Comparison of ENCODE assay signal across 8 cellular contexts in genomic region chr1:26853156-26853555, GRCh38. TPM values are rescaled to one million over a fixed set of nuclear protein-coding genes. Genes with fewer than 3 reads are reported as not detected.
DNase-seq lines count a peak whose midpoint lies in the region; ATAC-seq, FAIRE-seq and TF ChIP-seq lines count a peak whose summit lies in the region.

No MANE protein-coding gene starts in this region.

- H3K27me3 ChIP-seq in lung (ENCODE audit: control insufficient read depth, insufficient read depth) = no peaks in the 10 kb centered on the region

- no peaks in the 10 kb centered on the region for H3K4me1 Mint-ChIP-seq in activated CD4-positive, alpha-beta T cell treated with anti-CD3 and anti-CD28 coated beads, Interleukin-2, amount 10 ng/mL, durations not matched to agents 7 days and 5 days

- POLR2A ChIA-PET in activated CD4-positive, alpha-beta T cell treated with anti-CD3 and anti-CD28 coated beads, Interleukin-2, amount 10 ng/mL, durations not matched to agents 7 days and 5 days (lab: Charles Lee) = no interaction called here

- H3K4me3 Mint-ChIP-seq in activated CD4-positive, alpha-beta T cell treated with anti-CD3 and anti-CD28 coated beads, Interleukin-2, amount 10 ng/mL, durations not matched to agents 7 days and 5 days = no peak overlapping the region

- H3K27ac Mint-ChIP-seq in activated CD4-positive, alpha-beta T cell treated with anti-CD3 and anti-CD28 coated beads, Interleukin-2, amount 10 ng/mL, durations not matched to agents 7 days and 5 days = no peak overlapping the region

- H3K36me3 Mint-ChIP-seq in activated CD4-positive, alpha-beta T cell treated with anti-CD3 and anti-CD28 coated beads, Interleukin-2, amount 10 ng/mL, durations not matched to agents 7 days and 5 days (ENCODE audit: low read depth) = peaks cover 45% of the 10 kb centered on the region

- H3K4me1 ChIP-seq in lung (ENCODE audit: control insufficient read depth in 2 of 2, insufficient read depth in 2 of 2, low read length in 2 of 2) = peaks cover 0 to 5% of the 10 kb centered on the region in 2 donors

- no peaks in the 10 kb centered on the region for H3K9me3 Mint-ChIP-seq in activated CD4-positive, alpha-beta T cell treated with anti-CD3 and anti-CD28 coated beads, Interleukin-2, amount 10 ng/mL, durations not matched to agents 7 days and 5 days

- H3K9me3 ChIP-seq in lung (ENCODE audit: control insufficient read depth in 2 of 2, insufficient read depth in 1 of 2, low read length in 1 of 2) = no peaks in the 10 kb centered on the region

- CTCF ChIA-PET in activated CD4-positive, alpha-beta T cell treated with anti-CD3 and anti-CD28 coated beads, Interleukin-2, amount 10 ng/mL, durations not matched to agents 7 days and 5 days (lab: Charles Lee) = no interaction called here

- TF ChIP-seq CTCF in AG09309 (IDR thresholded peaks at IDR 0.05; ENCODE audit: control insufficient read depth, insufficient read depth, low read depth, low read length, missing control alignments) (peak; percentile 93), lung (IDR thresholded peaks at IDR 0.05; ENCODE audit: control extremely low read depth, extremely low read depth) (peak; percentile 80)

- H3K27ac ChIP-seq in lung (ENCODE audit: low read depth in 1 of 2, low read length in 1 of 2) = no peak overlapping the region

- H3K27me3 Mint-ChIP-seq in activated CD4-positive, alpha-beta T cell treated with anti-CD3 and anti-CD28 coated beads, Interleukin-2, amount 10 ng/mL, durations not matched to agents 7 days and 5 days = no peaks in the 10 kb centered on the region

- H3K4me3 ChIP-seq in AG09309 (ENCODE audit: control insufficient read depth, low read depth, low read length) (no peak overlapping the region), lung (no peak overlapping the region)

- WGBS in lung, 2 donors = 24 to 26% methylated on average over 3 of the region's 3 CpGs

- peak; percentile 73 for ATAC-seq in lung (ENCODE audit: insufficient read depth, low FRiP score)
- ATAC-seq in HG02571 (IDR thresholded peaks at IDR 0.05; ENCODE audit: unreplicated experiment) = no peak

- DNase-seq in AG09309 (ENCODE audit: low read depth) (peak; percentile 51), GM19239 (ENCODE audit: insufficient read length, low spot score) (peak; percentile 69), NCI-H446 treated with DMSO at 0.1 percent for 48 hours (lab: John Stamatoyannopoulos, UW) (peak; percentile 13), dedifferentiated amniotic fluid mesenchymal stem cell (ENCODE audit: extremely low spot score) (peak; percentile 65), lung (ENCODE audit: low spot score) (peak; percentile 92)
- peak; percentile 84 for DNase-seq in activated CD4-positive, alpha-beta T cell treated with anti-CD3 and anti-CD28 coated beads, Interleukin-2, amount 10 ng/mL, durations not matched to agents 7 days and 5 days
- DNase-seq in stimulated activated CD8-positive, alpha-beta memory T cell treated with anti-CD3 and anti-CD28 coated beads, Interleukin-12 subunit alpha, Interleukin-12 subunit beta, amount 100 ng/mL, for 4 hours (ENCODE audit: low read depth) = peak; percentile 51

- H3K36me3 ChIP-seq in lung (ENCODE audit: control insufficient read depth in 2 of 2, insufficient read depth in 2 of 2, low read length in 2 of 2) = peaks cover 23 to 70% of the 10 kb centered on the region in 2 donors

- FAIRE-seq in GM19239 (lab: Jason Lieb, UNC) = peak; percentile 89

RNA-seq across cellular contexts. Expression of gene SFN, which starts 9.8 kb away (rescaled TPM):
- 1 to 10 TPM; 2.4 to 3.0 TPM for total RNA-seq in activated CD4-positive, alpha-beta T cell treated with anti-CD3 and anti-CD28 coated beads, Interleukin-2, amount 10 ng/mL, durations not matched to agents 7 days and 5 days
- total RNA-seq in lung = 100 to 1,000 TPM in 1 of 2 donors, 1 to 10 TPM in 1; 1.4 to 118 TPM
- 100 to 1,000 TPM in 1 of 2 donors, 10 to 100 TPM in 1; 99.4 to 178 TPM for polyA plus RNA-seq in lung

RNA-seq across cellular contexts. Expression of gene ZDHHC18, which starts 26.7 kb away (rescaled TPM):
- total RNA-seq in activated CD4-positive, alpha-beta T cell treated with anti-CD3 and anti-CD28 coated beads, Interleukin-2, amount 10 ng/mL, durations not matched to agents 7 days and 5 days = 10 to 100 TPM; 45.1 to 55.0 TPM
- total RNA-seq in lung = 10 to 100 TPM; 11.6 to 23.6 TPM
- 10 to 100 TPM; 13.0 to 39.1 TPM for polyA plus RNA-seq in lung

RNA-seq across cellular contexts. Expression of gene GPN2, which starts 36.9 kb away (rescaled TPM):
- 10 to 100 TPM; 25.9 to 26.9 TPM for total RNA-seq in activated CD4-positive, alpha-beta T cell treated with anti-CD3 and anti-CD28 coated beads, Interleukin-2, amount 10 ng/mL, durations not matched to agents 7 days and 5 days
- total RNA-seq in lung = 10 to 100 TPM; 13.7 to 25.6 TPM
- polyA plus RNA-seq in lung = 10 to 100 TPM; 15.3 to 17.6 TPM

RNA-seq across cellular contexts. Expression of gene GPATCH3, which starts 47.1 kb away (rescaled TPM):
- total RNA-seq in activated CD4-positive, alpha-beta T cell treated with anti-CD3 and anti-CD28 coated beads, Interleukin-2, amount 10 ng/mL, durations not matched to agents 7 days and 5 days = 10 to 100 TPM; 14.0 to 14.8 TPM
- total RNA-seq in lung = 10 to 100 TPM; 10.4 to 16.7 TPM
- 10 to 100 TPM; 11.5 to 17.5 TPM for polyA plus RNA-seq in lung

Comparison
In these comparisons a context has a peak if more than half of its experiments do, and no peak if none do; other contexts are left out.
1. DNase-seq: peak in every context shown above with its lines; median percentile 92 in lung; 84 in activated CD4-positive, alpha-beta T cell treated with anti-CD3 and anti-CD28 coated beads, Interleukin-2, amount 10 ng/mL, durations not matched to agents 7 days and 5 days; 69 in GM19239; 65 in dedifferentiated amniotic fluid mesenchymal stem cell; 51 in AG09309; 51 in stimulated activated CD8-positive, alpha-beta memory T cell treated with anti-CD3 and anti-CD28 coated beads, Interleukin-12 subunit alpha, Interleukin-12 subunit beta, amount 100 ng/mL, for 4 hours; 13 in NCI-H446 treated with DMSO at 0.1 percent for 48 hours.